Comparison of ENCODE assay signal across 27 cellular contexts in the genomic region with DNA sequence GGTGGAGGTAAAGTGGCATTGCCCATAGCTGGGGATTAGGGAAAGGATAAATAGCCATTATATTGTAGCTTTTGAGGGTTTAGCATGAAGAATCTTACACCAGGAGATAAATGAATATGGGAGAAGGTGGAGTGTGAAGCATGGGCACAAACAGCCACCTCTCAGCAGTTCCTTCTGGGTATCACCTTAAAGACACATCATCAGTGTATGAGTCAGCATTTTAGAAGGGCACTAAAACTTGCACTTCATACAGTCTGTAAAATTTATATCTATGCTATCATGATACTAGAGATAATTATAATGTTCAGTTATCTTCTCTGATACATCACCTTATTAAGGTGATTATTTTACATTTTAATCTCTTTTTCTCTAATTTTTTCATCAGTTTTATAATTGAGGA.
"Had no signal": no experiment of that assay in that cellular context is flagged by ENCODE, and none has a peak within 500 bp of the region (broad histone marks: within the 10 kb centered on the region; RNA-seq: fewer than 3 reads in every experiment).

No MANE protein-coding gene starts in this region.

- H3K36me3 ChIP-seq: colonic mucosa, uterus had no signal

- DNase-seq: colonic mucosa; effector CD8-positive, alpha-beta T cell; endodermal cell; foreskin melanocyte; hypothalamus; immature natural killer cell; islet precursor cell; kidney glomerular epithelial cell; left ventricle myocardium superior; lower lobe of right lung; naive B cell; sigmoid colon; stimulated activated CD4-positive, alpha-beta T cell treated with anti-CD3 and anti-CD28 coated beads, Interleukin-2, amount 100 ng/mL, for 24 hours; stimulated activated CD4-positive, alpha-beta T cell treated with anti-CD3 and anti-CD28 coated beads, Interleukin-4, amount 100 ng/mL, for 24 hours; transverse colon; upper lobe of right lung; uterus had no signal

- H3K4me3 Mint-ChIP-seq: dendritic cell treated with granulocyte-macrophage colony-stimulating factor and Interleukin-4, amounts not matched to agents 40 ng/mL and 50 ng/mL, for 4 days; endodermal cell; immature natural killer cell; naive B cell; natural killer cell treated with Interleukin-12 subunit alpha and Interleukin-12 subunit beta and Interleukin-15 and Interleukin-18, amount 100 ng/mL, for 72 hours; neural crest cell; stimulated activated memory B cell treated with anti-CD40 and anti-IgM and Interleukin-4, amounts not matched to agents 10 μg/mL and 1 μg/mL and 100 μg/mL, for 72 hours; stimulated activated naive CD8-positive, alpha-beta T cell treated with anti-CD3 and anti-CD28 coated beads, Interleukin-15, Interleukin-2, amounts not matched to agents 100 ng/mL and 50 ng/mL, for 24 hours had no signal

- ATAC-seq: left ventricle myocardium superior; lower lobe of right lung; natural killer cell treated with Interleukin-12 subunit alpha and Interleukin-12 subunit beta and Interleukin-15 and Interleukin-18, amount 100 ng/mL, for 72 hours; stimulated activated memory B cell treated with anti-CD40 and anti-IgM and Interleukin-4, amounts not matched to agents 10 μg/mL and 1 μg/mL and 100 μg/mL, for 72 hours; upper lobe of right lung had no signal

- H3K4me3 ChIP-seq: colonic mucosa, esophagus muscularis mucosa, lower lobe of right lung, prostate gland, right atrium auricular region, sigmoid colon, suprapubic skin, transverse colon, upper lobe of right lung, uterus had no signal

- H3K27ac Mint-ChIP-seq: dendritic cell treated with granulocyte-macrophage colony-stimulating factor and Interleukin-4, amounts not matched to agents 40 ng/mL and 50 ng/mL, for 4 days; endodermal cell; immature natural killer cell; natural killer cell treated with Interleukin-12 subunit alpha and Interleukin-12 subunit beta and Interleukin-15 and Interleukin-18, amount 100 ng/mL, for 72 hours; stimulated activated memory B cell treated with anti-CD40 and anti-IgM and Interleukin-4, amounts not matched to agents 10 μg/mL and 1 μg/mL and 100 μg/mL, for 72 hours; stimulated activated naive CD8-positive, alpha-beta T cell treated with anti-CD3 and anti-CD28 coated beads, Interleukin-15, Interleukin-2, amounts not matched to agents 100 ng/mL and 50 ng/mL, for 24 hours had no signal

- H3K9me3 ChIP-seq: colonic mucosa, esophagus muscularis mucosa, lower lobe of right lung, neutrophil, prostate gland, right atrium auricular region, sigmoid colon, suprapubic skin, transverse colon, upper lobe of right lung, uterus had no signal

- H3K27me3 Mint-ChIP-seq: dendritic cell treated with granulocyte-macrophage colony-stimulating factor and Interleukin-4, amounts not matched to agents 40 ng/mL and 50 ng/mL, for 4 days; naive B cell; natural killer cell treated with Interleukin-12 subunit alpha and Interleukin-12 subunit beta and Interleukin-15 and Interleukin-18, amount 100 ng/mL, for 72 hours; stimulated activated memory B cell treated with anti-CD40 and anti-IgM and Interleukin-4, amounts not matched to agents 10 μg/mL and 1 μg/mL and 100 μg/mL, for 72 hours; stimulated activated naive CD8-positive, alpha-beta T cell treated with anti-CD3 and anti-CD28 coated beads, Interleukin-15, Interleukin-2, amounts not matched to agents 100 ng/mL and 50 ng/mL, for 24 hours had no signal

- H3K9me3 Mint-ChIP-seq: dendritic cell treated with granulocyte-macrophage colony-stimulating factor and Interleukin-4, amounts not matched to agents 40 ng/mL and 50 ng/mL, for 4 days; endodermal cell; immature natural killer cell; naive B cell; natural killer cell treated with Interleukin-12 subunit alpha and Interleukin-12 subunit beta and Interleukin-15 and Interleukin-18, amount 100 ng/mL, for 72 hours; neural crest cell; stimulated activated memory B cell treated with anti-CD40 and anti-IgM and Interleukin-4, amounts not matched to agents 10 μg/mL and 1 μg/mL and 100 μg/mL, for 72 hours; stimulated activated naive CD8-positive, alpha-beta T cell treated with anti-CD3 and anti-CD28 coated beads, Interleukin-15, Interleukin-2, amounts not matched to agents 100 ng/mL and 50 ng/mL, for 24 hours had no signal

- H3K4me1 ChIP-seq: colonic mucosa, esophagus muscularis mucosa, lower lobe of right lung, prostate gland, right atrium auricular region, sigmoid colon, suprapubic skin, uterus had no signal

- H3K4me1 Mint-ChIP-seq: neural crest cell had no signal

- H3K27me3 ChIP-seq: colonic mucosa, esophagus muscularis mucosa, neutrophil, right atrium auricular region, sigmoid colon, suprapubic skin, transverse colon, upper lobe of right lung, uterus had no signal

- H3K27ac ChIP-seq: colonic mucosa, esophagus muscularis mucosa, lower lobe of right lung, neutrophil, prostate gland, right atrium auricular region, sigmoid colon, suprapubic skin, transverse colon, upper lobe of right lung, uterus had no signal
